6 cellular contexts compared by ENCODE assay signal in genomic region chr6:34269658-34270341, GRCh38. TPM values are rescaled to one million over a fixed set of nuclear protein-coding genes. Genes with fewer than 3 reads are reported as not detected.
DNase-seq lines count a peak whose midpoint lies in the region; ATAC-seq, FAIRE-seq and TF ChIP-seq lines count a peak whose summit lies in the region.
"Not testable (repeated sequence)": the region's sequence is repeated elsewhere in the genome, so short reads cannot be mapped to it uniquely, and the experiment has no call there.

No MANE protein-coding gene starts in this region.

- POLR2A ChIA-PET in CD8-positive, alpha-beta T cell (lab: Charles Lee); activated CD8-positive, alpha-beta T cell treated with anti-CD3 and anti-CD28 coated beads, Interleukin-2, amount 10 ng/mL, durations not matched to agents 7 days and 5 days (lab: Charles Lee): not testable (repeated sequence)
- POLR2A ChIA-PET in K562 (lab: Yijun Ruan, JAX), result interaction anchor here (1.0 kb wide), 1 partner anchor 37 kb away, joined by 3 read pairs; no protein-coding TSS in a partner anchor

- H3K79me2 ChIP-seq in K562 (ENCODE audit: control insufficient read depth, insufficient read depth, low read length), result not testable (repeated sequence)

- CTCF ChIA-PET in CD8-positive, alpha-beta T cell (lab: Charles Lee), result interaction anchor here (0.6 kb wide), 1 partner anchor 146 kb away, joined by 3 read pairs; no protein-coding TSS in a partner anchor
- CTCF ChIA-PET in activated CD8-positive, alpha-beta T cell treated with anti-CD3 and anti-CD28 coated beads, Interleukin-2, amount 10 ng/mL, durations not matched to agents 7 days and 5 days (lab: Charles Lee), result interaction anchor here (1.4 kb wide), 1 partner anchor 21 kb away, joined by 6 read pairs; the partner anchor contains the start of gene SMIM29
- CTCF ChIA-PET in K562 (lab: Yijun Ruan, JAX; ENCODE audit: low intra/inter-chr PET ratio), result not testable (repeated sequence)

- in situ Hi-C loops in K562 (cut with MboI), result not testable (repeated sequence)

- not testable (repeated sequence) for H4K20me1 ChIP-seq in K562 (replicated peaks; ENCODE audit: control insufficient read depth, insufficient read depth, low read length)

- H3K9me3 ChIP-seq in CD8-positive, alpha-beta T cell (ENCODE audit: low read length); K562 (replicated peaks; ENCODE audit: control insufficient read depth, insufficient read depth, low read depth, low read length): not testable (repeated sequence)

- TF ChIP-seq POLR2A in K562 (conservative IDR thresholded peaks at IDR 0.05), result peak; percentile 68

- not testable (repeated sequence) for H3K27me3 ChIP-seq in CD8-positive, alpha-beta T cell (ENCODE audit: insufficient read depth, low read length); K562 (ENCODE audit: control insufficient read depth in 2 of 2, insufficient read depth in 2 of 2, low read length in 2 of 2)

- not testable (repeated sequence) for H3K36me3 Mint-ChIP-seq in CD8-positive, alpha-beta T cell; activated CD8-positive, alpha-beta T cell treated with anti-CD3 and anti-CD28 coated beads, Interleukin-2, amount 10 ng/mL, durations not matched to agents 7 days and 5 days (ENCODE audit: low read depth); immature natural killer cell; stimulated activated effector memory CD8-positive, alpha-beta T cell treated with anti-CD3 and anti-CD28 coated beads, Interleukin-12 subunit alpha, Interleukin-12 subunit beta, amount 100 ng/mL, for 72 hours

- H3K27ac Mint-ChIP-seq in CD8-positive, alpha-beta T cell; stimulated activated effector memory CD8-positive, alpha-beta T cell treated with anti-CD3 and anti-CD28 coated beads, Interleukin-12 subunit alpha, Interleukin-12 subunit beta, amount 100 ng/mL, for 72 hours: not testable (repeated sequence)
- H3K27ac Mint-ChIP-seq in activated CD8-positive, alpha-beta T cell treated with anti-CD3 and anti-CD28 coated beads, Interleukin-2, amount 10 ng/mL, durations not matched to agents 7 days and 5 days, result peak overlapping the region; percentile 21
- H3K27ac Mint-ChIP-seq in immature natural killer cell, result peak overlapping the region in 3 of 6 donors; percentile 83 to 93 (median 85)

- not testable (repeated sequence) for H3K4me1 Mint-ChIP-seq in CD8-positive, alpha-beta T cell (ENCODE audit: low read depth); stimulated activated effector memory CD8-positive, alpha-beta T cell treated with anti-CD3 and anti-CD28 coated beads, Interleukin-12 subunit alpha, Interleukin-12 subunit beta, amount 100 ng/mL, for 72 hours
- peaks cover 14% of the 10 kb centered on the region for H3K4me1 Mint-ChIP-seq in activated CD8-positive, alpha-beta T cell treated with anti-CD3 and anti-CD28 coated beads, Interleukin-2, amount 10 ng/mL, durations not matched to agents 7 days and 5 days (ENCODE audit: low read depth)
- H3K4me1 Mint-ChIP-seq in immature natural killer cell, result peaks cover 7 to 10% of the 10 kb centered on the region in 2 donors

- H3K27me3 Mint-ChIP-seq in CD8-positive, alpha-beta T cell (ENCODE audit: low read depth); activated CD8-positive, alpha-beta T cell treated with anti-CD3 and anti-CD28 coated beads, Interleukin-2, amount 10 ng/mL, durations not matched to agents 7 days and 5 days (ENCODE audit: low read depth); immature natural killer cell (ENCODE audit: low read depth in 3 of 3): not testable (repeated sequence)

- not testable (repeated sequence) for H3K9ac ChIP-seq in K562 (ENCODE audit: insufficient read depth in 1 of 2, low read depth in 2 of 2, low read length in 2 of 2)

- 81% methylated on average over 17 of the region's 17 CpGs for whole genome bisulfite sequencing in K562 (ENCODE audit: insufficient coverage, low coverage, missing lambda C conversion rate)

- not testable (repeated sequence) for H3K27ac ChIP-seq in CD8-positive, alpha-beta T cell (ENCODE audit: low read depth, low read length)
- H3K27ac ChIP-seq in K562 (ENCODE audit: extremely low read depth, low read depth, low read length), result peak overlapping the region; percentile 48; the same call in 1 of the 3 replicates

- intact Hi-C loops in CD8-positive, alpha-beta T cell (cut with DNase I, micrococcal nuclease), result loop anchor here in 1 of 2 experiments (10.0 kb wide), 1 partner anchor 65 kb away; no protein-coding TSS in a partner anchor
- intact Hi-C loops in K562 (cut with micrococcal nuclease), result loop anchor here (10.0 kb wide), 1 partner anchor 125 kb away; the partner anchor contains the start of gene NUDT3

- H3K9me3 Mint-ChIP-seq in CD8-positive, alpha-beta T cell; activated CD8-positive, alpha-beta T cell treated with anti-CD3 and anti-CD28 coated beads, Interleukin-2, amount 10 ng/mL, durations not matched to agents 7 days and 5 days (ENCODE audit: insufficient read depth); immature natural killer cell; stimulated activated effector memory CD8-positive, alpha-beta T cell treated with anti-CD3 and anti-CD28 coated beads, Interleukin-12 subunit alpha, Interleukin-12 subunit beta, amount 100 ng/mL, for 72 hours: not testable (repeated sequence)

- not testable (repeated sequence) for TF ChIP-seq EP300 in K562 (IDR thresholded peaks at IDR 0.05; ENCODE audit: low read length)

- peak overlapping the region; percentile 9 for H3K4me3 Mint-ChIP-seq in CD8-positive, alpha-beta T cell
- H3K4me3 Mint-ChIP-seq in activated CD8-positive, alpha-beta T cell treated with anti-CD3 and anti-CD28 coated beads, Interleukin-2, amount 10 ng/mL, durations not matched to agents 7 days and 5 days, result not testable (repeated sequence)
- peak overlapping the region in 3 of 5 donors; percentile 29 to 83 (median 62) for H3K4me3 Mint-ChIP-seq in immature natural killer cell
- H3K4me3 Mint-ChIP-seq in stimulated activated effector memory CD8-positive, alpha-beta T cell treated with anti-CD3 and anti-CD28 coated beads, Interleukin-12 subunit alpha, Interleukin-12 subunit beta, amount 100 ng/mL, for 72 hours, result peak overlapping the region; percentile 36

- not testable (repeated sequence) for FAIRE-seq in K562 (lab: Jason Lieb, UNC)

- 0 out of 2 replicates have a peak overlapping the region, but pooled peaks have one; percentile 25 for H2AFZ ChIP-seq in K562 (ENCODE audit: low read depth, low read length)

- not testable (repeated sequence) for H3K36me3 ChIP-seq in CD8-positive, alpha-beta T cell (ENCODE audit: insufficient read depth, low read length); K562 (ENCODE audit: control insufficient read depth, insufficient read depth, low read length)

- H3K4me1 ChIP-seq in CD8-positive, alpha-beta T cell (ENCODE audit: insufficient read depth, low read length), result not testable (repeated sequence)
- peaks cover 21 to 22% of the 10 kb centered on the region in 2 experiments for H3K4me1 ChIP-seq in K562 (replicated peaks in 1 of 2; ENCODE audit: control insufficient read depth in 2 of 2, insufficient read depth in 2 of 2, low read length in 2 of 2)

- BruUV-seq in K562 (replicated peaks; lab: Mats Ljungman, UMichigan), result TSS peak; percentile 98

- DNase-seq in CD8-positive, alpha-beta T cell; K562 (ENCODE audit: extremely low read depth in 1 of 4, low spot score in 3 of 4); immature natural killer cell; stimulated activated effector memory CD8-positive, alpha-beta T cell treated with anti-CD3 and anti-CD28 coated beads, Interleukin-12 subunit alpha, Interleukin-12 subunit beta, amount 100 ng/mL, for 72 hours (ENCODE audit: low spot score in 2 of 2): not testable (repeated sequence)
- DNase-seq in Jurkat, Clone E6-1 (ENCODE audit: low read depth, low spot score), result peak; percentile 77
- DNase-seq in activated CD8-positive, alpha-beta T cell treated with anti-CD3 and anti-CD28 coated beads, Interleukin-2, amount 10 ng/mL, durations not matched to agents 7 days and 5 days, result peak; percentile 30

- not testable (repeated sequence) for H3K9me1 ChIP-seq in K562 (ENCODE audit: control insufficient read depth, insufficient read depth, low read length)

- TF ChIP-seq RAD21 in K562 (CRISPR knock-in tag; conservative IDR thresholded peaks at IDR 0.05 in 1 of 2, IDR thresholded peaks at IDR 0.05 in 1 of 2), result not testable (repeated sequence)

- not testable (repeated sequence) for H3K4me2 ChIP-seq in K562 (ENCODE audit: insufficient read depth, low read length)

- not testable (repeated sequence) for ATAC-seq in CD8-positive, alpha-beta T cell; activated CD8-positive, alpha-beta T cell treated with anti-CD3 and anti-CD28 coated beads, Interleukin-2, amount 10 ng/mL, durations not matched to agents 7 days and 5 days; K562
- ATAC-seq in stimulated activated effector memory CD8-positive, alpha-beta T cell treated with anti-CD3 and anti-CD28 coated beads, Interleukin-12 subunit alpha, Interleukin-12 subunit beta, amount 100 ng/mL, for 72 hours, result peak; percentile 66

- not testable (repeated sequence) for H3K4me3 ChIP-seq in CD8-positive, alpha-beta T cell (ENCODE audit: low read depth, low read length); Jurkat, Clone E6-1 (ENCODE audit: low read length); K562

- not testable (repeated sequence) for TF ChIP-seq CTCF in CD8-positive, alpha-beta T cell (IDR thresholded peaks at IDR 0.05); K562 (IDR thresholded peaks at IDR 0.05 in 2 of 3, conservative IDR thresholded peaks at IDR 0.05 in 1 of 3; ENCODE audit: insufficient read depth in 2 of 3, low read depth in 1 of 3, low read length in 3 of 3)

RNA-seq across cellular contexts. Expression of gene SMIM29, which starts 21.0 kb away (rescaled TPM):
- total RNA-seq in CD8-positive, alpha-beta T cell, result 10 to 100 TPM; 12.7 to 14.2 TPM
- 21.1 TPM for polyA plus RNA-seq in Jurkat, Clone E6-1 (2012; ENCODE audit: insufficient read depth, insufficient read length)
- 10 to 100 TPM; 21.3 to 26.7 TPM for total RNA-seq in activated CD8-positive, alpha-beta T cell treated with anti-CD3 and anti-CD28 coated beads, Interleukin-2, amount 10 ng/mL, durations not matched to agents 7 days and 5 days
- 9.6 and 43.3 TPM in 2 replicates for total RNA-seq in K562 (2011; cell fraction: chromatin; rRNA removed; ENCODE audit: low replicate concordance)
- total RNA-seq in K562 (2011; cell fraction: nucleolus; rRNA removed), result 62.9 and 65.8 TPM in 2 replicates
- 33.6 and 43.7 TPM in 2 replicates for total RNA-seq in K562 (2011; cell fraction: nucleoplasm; rRNA removed)
- total RNA-seq in K562 (2014; rRNA removed), result 31.8 and 42.1 TPM in 2 replicates
- 4.6 and 6.5 TPM in 2 replicates for total RNA-seq in K562 (2014; rRNA removed; fragmentation: Illumina TruSeq; extraction: Trizol)
- 18.2 and 21.9 TPM in 2 replicates for total RNA-seq in K562 (2015; rRNA removed; fragmentation: Illumina TruSeq; extraction: Trizol)
- total RNA-seq in K562 (2021), result 30.1 and 35.5 TPM in 2 replicates
- polyA plus RNA-seq in K562 (2011; rRNA removed), result 29.1 and 74.4 TPM in 2 replicates
- polyA plus RNA-seq in K562 (2011; cell fraction: cytosol; rRNA removed), result 106 and 151 TPM in 2 replicates
- polyA plus RNA-seq in K562 (2011; cell fraction: nucleus; rRNA removed), result 87.3 and 88.9 TPM in 2 replicates
- polyA plus RNA-seq in K562 (2012), result 43.9 and 73.7 TPM in 2 replicates
- 20.9 and 39.0 TPM in 2 replicates for polyA plus RNA-seq in K562 (2014; fragmentation: Illumina TruSeq; extraction: Trizol)
- 10 to 100 TPM; 13.1 to 13.7 TPM for polyA plus RNA-seq in K562 (2014; fragmentation: Nextera tagmentation; extraction: Ambion mirVana)
- polyA plus RNA-seq in K562 (2014; rRNA removed), result 34.9 and 36.7 TPM in 2 replicates
- polyA minus RNA-seq in K562 (2011; rRNA and poly(A)+ RNA removed), result 10.5 and 14.6 TPM in 2 replicates
- 18.3 and 35.8 TPM in 2 replicates for polyA minus RNA-seq in K562 (2011; cell fraction: cytosol; rRNA and poly(A)+ RNA removed)
- polyA minus RNA-seq in K562 (2011; cell fraction: nucleus; rRNA and poly(A)+ RNA removed), result 43.4 and 63.9 TPM in 2 replicates
- polyA plus RNA-seq in immature natural killer cell, result 100 to 1,000 TPM in 1 of 3 donors, 10 to 100 TPM in 2; 86.1 to 101 (median 89.1) TPM

RNA-seq across cellular contexts. Expression of gene HMGA1, which starts 33.1 kb away (rescaled TPM):
- total RNA-seq in CD8-positive, alpha-beta T cell, result 100 to 1,000 TPM; 107 to 113 TPM
- 492 TPM for polyA plus RNA-seq in Jurkat, Clone E6-1 (2012; ENCODE audit: insufficient read depth, insufficient read length)
- 100 to 1,000 TPM; 300 to 308 TPM for total RNA-seq in activated CD8-positive, alpha-beta T cell treated with anti-CD3 and anti-CD28 coated beads, Interleukin-2, amount 10 ng/mL, durations not matched to agents 7 days and 5 days
- total RNA-seq in K562 (2011; cell fraction: chromatin; rRNA removed; ENCODE audit: low replicate concordance), result 30.6 and 67.6 TPM in 2 replicates
- 97.4 and 98.8 TPM in 2 replicates for total RNA-seq in K562 (2011; cell fraction: nucleolus; rRNA removed)
- total RNA-seq in K562 (2011; cell fraction: nucleoplasm; rRNA removed), result 112 and 202 TPM in 2 replicates
- total RNA-seq in K562 (2014; rRNA removed), result 1,004 and 1,256 TPM in 2 replicates
- 270 and 326 TPM in 2 replicates for total RNA-seq in K562 (2014; rRNA removed; fragmentation: Illumina TruSeq; extraction: Trizol)
- 594 and 609 TPM in 2 replicates for total RNA-seq in K562 (2015; rRNA removed; fragmentation: Illumina TruSeq; extraction: Trizol)
- 1,947 and 1,950 TPM in 2 replicates for total RNA-seq in K562 (2021)
- 205 and 451 TPM in 2 replicates for polyA plus RNA-seq in K562 (2011; rRNA removed)
- 348 and 767 TPM in 2 replicates for polyA plus RNA-seq in K562 (2011; cell fraction: cytosol; rRNA removed)
- polyA plus RNA-seq in K562 (2011; cell fraction: nucleus; rRNA removed), result 229 and 367 TPM in 2 replicates
- polyA plus RNA-seq in K562 (2012), result 830 and 1,263 TPM in 2 replicates
- 1,608 and 1,897 TPM in 2 replicates for polyA plus RNA-seq in K562 (2014; fragmentation: Illumina TruSeq; extraction: Trizol)
- 10 to 100 TPM; 27.8 to 58.8 TPM for polyA plus RNA-seq in K562 (2014; fragmentation: Nextera tagmentation; extraction: Ambion mirVana)
- polyA plus RNA-seq in K562 (2014; rRNA removed), result 1,026 and 1,125 TPM in 2 replicates
- 66.3 and 71.3 TPM in 2 replicates for polyA minus RNA-seq in K562 (2011; rRNA and poly(A)+ RNA removed)
- polyA minus RNA-seq in K562 (2011; cell fraction: cytosol; rRNA and poly(A)+ RNA removed), result 364 and 449 TPM in 2 replicates
- polyA minus RNA-seq in K562 (2011; cell fraction: nucleus; rRNA and poly(A)+ RNA removed), result 49.0 and 60.6 TPM in 2 replicates
- polyA plus RNA-seq in immature natural killer cell, result 10 to 100 TPM in 2 of 3 donors, 1 to 10 TPM in 1; 9.8 to 22.1 (median 19.6) TPM
